ENCODE assay signal across 18 cellular contexts in the genomic region with DNA sequence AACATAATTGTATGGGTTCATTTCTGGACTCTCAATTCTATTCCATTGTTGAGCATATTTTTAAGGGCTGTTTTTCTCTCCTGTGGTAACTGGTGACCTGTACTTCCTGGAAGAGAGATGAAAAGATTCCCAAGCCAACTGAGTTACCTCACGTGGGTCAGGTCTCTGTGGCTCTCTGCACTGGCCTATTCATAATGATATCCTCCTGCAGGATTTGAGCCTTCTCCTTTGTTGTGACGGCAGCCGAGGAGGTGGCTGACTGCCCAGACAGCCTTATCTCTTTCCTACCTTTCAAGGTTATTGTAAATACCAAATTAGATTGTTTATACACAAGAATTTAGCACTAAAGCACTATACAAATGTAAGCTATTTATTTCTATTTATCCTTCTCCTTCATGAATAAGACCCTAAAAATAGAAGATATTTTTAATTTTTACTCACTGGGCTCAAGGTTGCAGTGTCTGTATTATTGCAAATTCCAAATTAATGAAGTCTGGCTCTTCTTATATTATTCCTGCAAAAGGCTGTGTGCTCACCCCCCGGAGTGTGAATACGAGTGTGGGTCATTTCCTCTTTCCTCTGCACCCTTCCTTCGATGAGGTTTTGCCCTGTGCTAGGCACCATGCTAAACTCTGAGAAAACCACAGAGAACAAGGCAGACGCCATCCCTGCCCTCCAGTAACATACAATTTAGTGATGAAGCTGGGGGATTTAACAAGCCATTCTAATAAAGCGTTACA. TPM values are rescaled to one million over a fixed set of nuclear protein-coding genes. Genes with fewer than 3 reads are reported as not detected.
DNase-seq lines count a peak whose midpoint lies in the region; ATAC-seq, FAIRE-seq and TF ChIP-seq lines count a peak whose summit lies in the region.
"Had no signal": no experiment of that assay in that cellular context is flagged by ENCODE, and none has a peak within 500 bp of the region (broad histone marks: within the 10 kb centered on the region; RNA-seq: fewer than 3 reads in every experiment).

No MANE protein-coding gene starts in this region.

- H3K27me3 Mint-ChIP-seq in Caco-2 (ENCODE audit: insufficient read depth, unreplicated experiment) (peaks cover 15% of the 10 kb centered on the region), nephron progenitor cell (ENCODE audit: low read depth, poor library complexity) (peaks cover 82% of the 10 kb centered on the region)

- no peak for DNase-seq in Caco-2
- peak; percentile 86 for DNase-seq in NCI-H2029 treated with DMSO at 0.1 percent for 48 hours (lab: John Stamatoyannopoulos, UW)
- DNase-seq in endothelial cell of umbilical vein (ENCODE audit: low read depth, low spot score) = peak; percentile 96
- peak in 5 of 6 donors; percentile 70 to 84 (median 76) for DNase-seq in pancreas
- no peak for DNase-seq in D721Med (ENCODE audit: insufficient read length, low spot score)
- no peak for DNase-seq in nephron progenitor cell
- DNase-seq: activated CD4-positive, alpha-beta T cell treated with anti-CD3 and anti-CD28 coated beads for 48 hours; activated T-cell treated with anti-CD3 and anti-CD28 coated beads, Interleukin-2, amount 50 U/mL, for 48 hours; amniotic stem cell; KG1; midbrain; NCI-H2107; stimulated activated CD4-positive, alpha-beta T cell treated with anti-CD3 and anti-CD28 coated beads, Interleukin-4, amount 100 ng/mL, for 1 hour; SW 1271 had no signal

- ATAC-seq in pancreas = peak; percentile 71 to 80 (median 78)
- ATAC-seq in HG02610 (IDR thresholded peaks at IDR 0.05; ENCODE audit: unreplicated experiment) = no peak
- ATAC-seq: stimulated activated memory B cell treated with anti-CD40 and anti-IgM and Interleukin-4, amounts not matched to agents 10 μg/mL and 1 μg/mL and 100 μg/mL, for 72 hours had no signal

- H3K27ac Mint-ChIP-seq in Caco-2 (ENCODE audit: unreplicated experiment) (no peak overlapping the region), nephron progenitor cell (no peak overlapping the region)
- H3K27ac Mint-ChIP-seq: CD14-positive monocyte; stimulated activated memory B cell treated with anti-CD40 and anti-IgM and Interleukin-4, amounts not matched to agents 10 μg/mL and 1 μg/mL and 100 μg/mL, for 72 hours had no signal

- no peak overlapping the region for H2AFZ ChIP-seq in endothelial cell of umbilical vein (ENCODE audit: low read depth, low read length)

- FAIRE-seq in endothelial cell of umbilical vein (lab: Jason Lieb, UNC) (peak; percentile 92), pancreas (lab: Jason Lieb, UNC) (no peak), D721Med (lab: Jason Lieb, UNC) (no peak)
- FAIRE-seq: GM19239 had no signal

- H3K27ac ChIP-seq in endothelial cell of umbilical vein (ENCODE audit: insufficient read depth, low read depth, low read length) (peak overlapping the region; percentile 68), pancreas (peak overlapping the region; percentile 51 to 86 (median 69))

- no peaks in the 10 kb centered on the region for H4K20me1 ChIP-seq in endothelial cell of umbilical vein (replicated peaks; ENCODE audit: control insufficient read depth, extremely low read depth, insufficient read depth, low read length)

- H3K9me3 ChIP-seq in Caco-2 (no peaks in the 10 kb centered on the region), endothelial cell of umbilical vein (replicated peaks; ENCODE audit: control insufficient read depth, insufficient read depth, low read length) (no peaks in the 10 kb centered on the region), pancreas (no peaks in the 10 kb centered on the region)

- no peak overlapping the region for H3K9ac ChIP-seq in endothelial cell of umbilical vein (replicated peaks; ENCODE audit: extremely low read depth, insufficient read depth, low read length)

- H3K79me2 ChIP-seq in endothelial cell of umbilical vein (ENCODE audit: control insufficient read depth, insufficient read depth, low read length) = no peaks in the 10 kb centered on the region

- H3K4me2 ChIP-seq in endothelial cell of umbilical vein (ENCODE audit: insufficient read depth, low read length) = peak overlapping the region; percentile 34

- H3K9me1 ChIP-seq in endothelial cell of umbilical vein (replicated peaks; ENCODE audit: control insufficient read depth, extremely low read depth, insufficient read depth, low read length) = no peaks in the 10 kb centered on the region

- POLR2A ChIA-PET in Caco-2 (lab: Charles Lee) (no interaction called here), endothelial cell of umbilical vein (lab: Charles Lee) (interaction anchor here (2.0 kb wide), 1 partner anchor 27 kb away, joined by 7 read pairs; the partner anchor contains the start of gene CYB561)

- H3K4me3 Mint-ChIP-seq in Caco-2 (ENCODE audit: unreplicated experiment) (peak overlapping the region; percentile 98), nephron progenitor cell (no peak overlapping the region)
- H3K4me3 Mint-ChIP-seq: stimulated activated memory B cell treated with anti-CD40 and anti-IgM and Interleukin-4, amounts not matched to agents 10 μg/mL and 1 μg/mL and 100 μg/mL, for 72 hours had no signal

- H3K27me3 ChIP-seq in Caco-2 (replicated peaks; ENCODE audit: control insufficient read depth, insufficient read depth, low read length) (no peaks in the 10 kb centered on the region), endothelial cell of umbilical vein (ENCODE audit: control insufficient read depth in 2 of 2, insufficient read depth in 2 of 2, low read length in 2 of 2) (no peaks in the 10 kb centered on the region), pancreas (no peaks in the 10 kb centered on the region)

- H3K36me3 ChIP-seq in Caco-2 (ENCODE audit: control insufficient read depth, insufficient read depth, low read length) = no peaks in the 10 kb centered on the region
- no peaks in the 10 kb centered on the region for H3K36me3 ChIP-seq in endothelial cell of umbilical vein (ENCODE audit: control insufficient read depth in 2 of 2, extremely low read depth in 1 of 2, insufficient read depth in 2 of 2, low read length in 2 of 2)
- H3K36me3 ChIP-seq in pancreas = no peaks in the 10 kb centered on the region

- TF ChIP-seq POLR2A in endothelial cell of umbilical vein (IDR thresholded peaks at IDR 0.05; ENCODE audit: low read depth, low read length) = no peak

- H3K36me3 Mint-ChIP-seq in Caco-2 (ENCODE audit: insufficient read depth, unreplicated experiment) (no peaks in the 10 kb centered on the region), nephron progenitor cell (ENCODE audit: low read depth) (no peaks in the 10 kb centered on the region)
- H3K36me3 Mint-ChIP-seq: stimulated activated memory B cell treated with anti-CD40 and anti-IgM and Interleukin-4, amounts not matched to agents 10 μg/mL and 1 μg/mL and 100 μg/mL, for 72 hours had no signal

- 22 to 29% methylated on average over 8 of the region's 8 CpGs for WGBS in pancreas, 2 donors

- TF ChIP-seq CTCF in Caco-2 (IDR thresholded peaks at IDR 0.05; ENCODE audit: insufficient read depth in 1 of 2, low read depth in 1 of 2, low read length in 1 of 2, severe bottlenecking in 1 of 2, unreplicated experiment in 1 of 2) (no peak), endothelial cell of umbilical vein (IDR thresholded peaks at IDR 0.05; ENCODE audit: extremely low read depth in 1 of 2, insufficient read depth in 1 of 2, low read depth in 1 of 2, low read length in 2 of 2) (no peak), pancreas (IDR thresholded peaks at IDR 0.05) (no peak), D721Med (IDR thresholded peaks at IDR 0.05; ENCODE audit: insufficient read depth, missing control alignments) (no peak), nephron progenitor cell (IDR thresholded peaks at IDR 0.05) (no peak)

- H3K9me3 Mint-ChIP-seq in Caco-2 (ENCODE audit: unreplicated experiment) = no peaks in the 10 kb centered on the region
- H3K9me3 Mint-ChIP-seq in nephron progenitor cell = no peaks in the 10 kb centered on the region
- H3K9me3 Mint-ChIP-seq: stimulated activated memory B cell treated with anti-CD40 and anti-IgM and Interleukin-4, amounts not matched to agents 10 μg/mL and 1 μg/mL and 100 μg/mL, for 72 hours had no signal

- CTCF ChIA-PET in Caco-2 (lab: Charles Lee) = no interaction called here
- CTCF ChIA-PET in endothelial cell of umbilical vein (lab: Charles Lee) = interaction anchor here (0.6 to 11.1 kb wide), 4 partner anchors 29 to 137 kb away, joined by 3 to 540 read pairs (median 69); partner anchors contain the start of gene CYB561

- H3K4me3 ChIP-seq in Caco-2 (ENCODE audit: low read depth, low read length) (no peak overlapping the region), endothelial cell of umbilical vein (replicated peaks in 1 of 3; ENCODE audit: insufficient read depth in 1 of 3, low read depth in 1 of 3, low read length in 3 of 3) (no peak overlapping the region), pancreas (no peak overlapping the region)

- H3K4me1 ChIP-seq in Caco-2 (peaks cover 13% of the 10 kb centered on the region), endothelial cell of umbilical vein (ENCODE audit: control insufficient read depth, extremely low read depth, insufficient read depth, low read length) (peaks cover 31% of the 10 kb centered on the region), pancreas (peaks cover 10 to 24% (median 20%) of the 10 kb centered on the region in 3 donors)

- BruUV-seq in Caco-2 (replicated peaks; lab: Mats Ljungman, UMichigan) = no TSS peak
- BruUV-seq in endothelial cell of umbilical vein (replicated peaks; lab: Mats Ljungman, UMichigan) = no TSS peak

- peaks cover 10% of the 10 kb centered on the region for H3K4me1 Mint-ChIP-seq in Caco-2 (ENCODE audit: low read depth, unreplicated experiment)
- peaks cover 31% of the 10 kb centered on the region for H3K4me1 Mint-ChIP-seq in nephron progenitor cell

- intact Hi-C loops in Caco-2 (cut with micrococcal nuclease; ENCODE audit: unreplicated experiment) (no loop called here), endothelial cell of umbilical vein (cut with micrococcal nuclease) (loop anchor here (1.0 to 2.0 kb wide), 2 partner anchors 14 to 24 kb away; no protein-coding TSS in a partner anchor), pancreas (cut with DNase I) (no loop called here)

- dilution Hi-C loops in endothelial cell of umbilical vein (cut with MboI; ENCODE audit: extremely low pct_ligation_motif_present, low sequenced_read_pairs) = no loop called here

RNA-seq across cellular contexts. Expression of gene ACE, which starts 2.5 kb away (rescaled TPM):
- total RNA-seq in Caco-2 (2022) (1.7 and 3.4 TPM in 2 replicates), endothelial cell of umbilical vein (207 and 226 TPM in 2 replicates), pancreas (10 to 100 TPM in 1 of 6 donors, 1 to 10 TPM in 5; 3.1 to 18.3 (median 5.1) TPM)
- polyA plus RNA-seq in endothelial cell of umbilical vein (63.4 and 72.3 TPM in 2 replicates), pancreas (10 to 100 TPM in 1 of 2 donors, 1 to 10 TPM in 1; 8.2 to 11.6 TPM)
- 30.5 and 41.0 TPM in 2 replicates for polyA plus RNA-seq in endothelial cell of umbilical vein (2011; cell fraction: cytosol; rRNA removed)
- polyA plus RNA-seq in endothelial cell of umbilical vein (2011; cell fraction: nucleus; rRNA removed) = 187 and 256 TPM in 2 replicates
- polyA plus RNA-seq in endothelial cell of umbilical vein (2012) = 13.4 and 30.3 TPM in 2 replicates
- 81.2 and 84.6 TPM in 2 replicates for polyA minus RNA-seq in endothelial cell of umbilical vein
- not detected for polyA minus RNA-seq in endothelial cell of umbilical vein (2011; cell fraction: cytosol; rRNA and poly(A)+ RNA removed)
- 94.5 and 140 TPM in 2 replicates for polyA minus RNA-seq in endothelial cell of umbilical vein (2011; cell fraction: nucleus; rRNA and poly(A)+ RNA removed)
- polyA plus RNA-seq: CD14-positive monocyte had no signal

RNA-seq across cellular contexts. Expression of gene CYB561, which starts 28.2 kb away (rescaled TPM):
- total RNA-seq in Caco-2 (2022) (46.3 and 48.3 TPM in 2 replicates), endothelial cell of umbilical vein (71.1 and 72.4 TPM in 2 replicates), pancreas (10 to 100 TPM; 54.0 to 79.3 (median 69.0) TPM)
- polyA plus RNA-seq in endothelial cell of umbilical vein (34.9 and 45.1 TPM in 2 replicates), pancreas (10 to 100 TPM; 54.4 to 65.0 TPM)
- polyA plus RNA-seq in endothelial cell of umbilical vein (2011; cell fraction: cytosol; rRNA removed) = 24.4 and 30.5 TPM in 2 replicates
- 61.1 and 63.6 TPM in 2 replicates for polyA plus RNA-seq in endothelial cell of umbilical vein (2011; cell fraction: nucleus; rRNA removed)
- polyA plus RNA-seq in endothelial cell of umbilical vein (2012) = 22.3 and 28.9 TPM in 2 replicates
- polyA minus RNA-seq in endothelial cell of umbilical vein = 68.6 and 78.0 TPM in 2 replicates
- polyA minus RNA-seq in endothelial cell of umbilical vein (2011; cell fraction: cytosol; rRNA and poly(A)+ RNA removed) = 21.5 TPM
- 21.5 and 39.9 TPM in 2 replicates for polyA minus RNA-seq in endothelial cell of umbilical vein (2011; cell fraction: nucleus; rRNA and poly(A)+ RNA removed)

RNA-seq across cellular contexts. Expression of gene KCNH6, which starts 48.8 kb away (rescaled TPM):
- total RNA-seq in Caco-2 (2022) (not detected in 2 replicates), endothelial cell of umbilical vein (not detected in 2 replicates), pancreas (1 to 10 TPM in 2 of 6 donors, under 1 TPM in 4; 0.35 to 1.3 (median 0.50) TPM)
- polyA plus RNA-seq in endothelial cell of umbilical vein (0.07 and 0.13 TPM in 2 replicates), pancreas (10 to 100 TPM in 1 of 2 donors, 1 to 10 TPM in 1; 2.5 to 12.5 TPM)
- 0.03 and 0.07 TPM in 2 replicates for polyA plus RNA-seq in endothelial cell of umbilical vein (2011; cell fraction: cytosol; rRNA removed)
- 0.11 and 0.22 TPM in 2 replicates for polyA plus RNA-seq in endothelial cell of umbilical vein (2011; cell fraction: nucleus; rRNA removed)
- 0.11 and 0.12 TPM in 2 replicates for polyA plus RNA-seq in endothelial cell of umbilical vein (2012)
- polyA minus RNA-seq in endothelial cell of umbilical vein = 0.17 TPM in 1 of 2 replicates, not detected in the other
- polyA minus RNA-seq in endothelial cell of umbilical vein (2011; cell fraction: cytosol; rRNA and poly(A)+ RNA removed) = not detected
- not detected in 2 replicates for polyA minus RNA-seq in endothelial cell of umbilical vein (2011; cell fraction: nucleus; rRNA and poly(A)+ RNA removed)
- polyA plus RNA-seq: CD14-positive monocyte had no signal

Comparison
In these comparisons a context has a peak if more than half of its experiments do, and no peak if none do; other contexts are left out.
1. DNase-seq: peak in NCI-H2029 treated with DMSO at 0.1 percent for 48 hours (single experiment), endothelial cell of umbilical vein (single experiment) and pancreas (5 of 6); none in Caco-2 (0 of 2), D721Med (single experiment) and nephron progenitor cell (single experiment).
2. RNA of gene ACE, which starts 2.5 kb away (total RNA-seq): 207 to 226 TPM in endothelial cell of umbilical vein; 3.1 to 18.3 TPM in pancreas and 1.7 to 3.4 TPM in Caco-2; every median in the first group is over 10 times any median in the second.